In the genomic region with DNA sequence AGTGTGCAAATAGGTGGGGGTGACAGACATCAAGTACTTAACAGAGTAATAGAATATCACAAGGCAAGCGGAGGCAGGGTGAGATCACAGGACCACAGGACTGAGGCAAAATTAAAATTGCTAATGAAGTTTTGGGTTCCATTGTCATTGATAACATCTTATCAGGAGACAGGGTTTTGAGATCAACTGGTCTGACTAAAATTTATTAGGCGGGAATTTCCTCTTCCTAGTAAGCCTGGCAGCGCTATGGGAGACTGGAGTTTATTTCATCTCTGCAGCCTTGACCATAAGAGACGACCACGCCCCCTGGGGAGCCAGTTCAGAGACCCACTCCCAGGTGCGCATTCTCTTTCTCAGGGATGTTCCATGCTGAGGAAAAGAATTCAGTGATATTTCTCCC, we compare ENCODE assay signal across 11 cellular contexts. TPM values are rescaled to one million over a fixed set of nuclear protein-coding genes. Genes with fewer than 3 reads are reported as not detected.
A peak's percentile ranks its signal among the peaks of the same experiment; 100 is the strongest.
DNase-seq lines count a peak whose midpoint lies in the region; ATAC-seq and TF ChIP-seq lines count a peak whose summit lies in the region.
"Not testable (repeated sequence)": the region's sequence is repeated elsewhere in the genome, so short reads cannot be mapped to it uniquely, and the experiment has no call there.
"Had no signal": no experiment of that assay in that cellular context is flagged by ENCODE, and none has a peak within 500 bp of the region (broad histone marks: within the 10 kb centered on the region; RNA-seq: fewer than 3 reads in every experiment).

No MANE protein-coding gene starts in this region.

- H3K4ac ChIP-seq in H9 (ENCODE audit: low read depth, low read length) = not testable (repeated sequence)

- H4K20me1 ChIP-seq in H9 (ENCODE audit: control insufficient read depth, insufficient read depth, insufficient read length) = not testable (repeated sequence)

- not testable (repeated sequence) for H3K23me2 ChIP-seq in H9 (ENCODE audit: insufficient read length, low read depth, low read length, poor library complexity, severe bottlenecking)

- peaks cover 28 to 30% of the 10 kb centered on the region in 2 experiments for H3K4me1 Mint-ChIP-seq in H9
- peaks cover 57 to 67% (median 63%) of the 10 kb centered on the region in 3 donors for H3K4me1 Mint-ChIP-seq in T-cell
- peaks cover 57% of the 10 kb centered on the region for H3K4me1 Mint-ChIP-seq in activated CD8-positive, alpha-beta T cell treated with anti-CD3 and anti-CD28 coated beads for 36 hours (ENCODE audit: low read depth)
- H3K4me1 Mint-ChIP-seq in activated naive CD4-positive, alpha-beta T cell treated with anti-CD3 and anti-CD28 coated beads for 36 hours (ENCODE audit: low read depth) = peaks cover 56% of the 10 kb centered on the region
- peaks cover 45% of the 10 kb centered on the region for H3K4me1 Mint-ChIP-seq in stimulated activated effector memory CD8-positive, alpha-beta T cell treated with anti-CD3 and anti-CD28 coated beads, Interleukin-12 subunit alpha, Interleukin-12 subunit beta, amount 100 ng/mL, for 72 hours

- H3K9ac ChIP-seq in H9 (ENCODE audit: extremely low read depth, insufficient read length, low read length) = not testable (repeated sequence)

- not testable (repeated sequence) for H4K5ac ChIP-seq in H9 (ENCODE audit: insufficient read length, low read depth, low read length)

- not testable (repeated sequence) for H2BK20ac ChIP-seq in H9 (ENCODE audit: low read depth, low read length, poor library complexity, severe bottlenecking)

- not testable (repeated sequence) for H2AK5ac ChIP-seq in H9 (ENCODE audit: insufficient read length, low read length)

- peaks cover 12% of the 10 kb centered on the region for H3K27me3 Mint-ChIP-seq in H9 (ENCODE audit: low read depth)
- not testable (repeated sequence) for H3K27me3 Mint-ChIP-seq in T-cell; activated CD8-positive, alpha-beta T cell treated with anti-CD3 and anti-CD28 coated beads for 36 hours; activated naive CD4-positive, alpha-beta T cell treated with anti-CD3 and anti-CD28 coated beads for 36 hours (ENCODE audit: low read depth)

- TF ChIP-seq CTCF in H9 (conservative IDR thresholded peaks at IDR 0.05); activated CD8-positive, alpha-beta T cell treated with anti-CD3 and anti-CD28 coated beads for 36 hours (IDR thresholded peaks at IDR 0.05): not testable (repeated sequence)

- not testable (repeated sequence) for H3T11ph ChIP-seq in H9 (ENCODE audit: low read length)

- not testable (repeated sequence) for ATAC-seq in T-cell (replicated peaks in 1 of 4); activated CD8-positive, alpha-beta T cell treated with anti-CD3 and anti-CD28 coated beads for 36 hours; stimulated activated effector memory CD8-positive, alpha-beta T cell treated with anti-CD3 and anti-CD28 coated beads, Interleukin-12 subunit alpha, Interleukin-12 subunit beta, amount 100 ng/mL, for 72 hours

- H3K27me3 ChIP-seq in H9 (ENCODE audit: insufficient read depth, low read length); effector memory CD4-positive, alpha-beta T cell (replicated peaks; ENCODE audit: control insufficient read depth, insufficient read depth, low read length, poor library complexity, severe bottlenecking): not testable (repeated sequence)

- H3K79me2 ChIP-seq in H9 (ENCODE audit: insufficient read depth, low read length) = not testable (repeated sequence)

- peak; percentile 43 for DNase-seq in H9
- DNase-seq in T-cell; activated CD8-positive, alpha-beta T cell treated with anti-CD3 and anti-CD28 coated beads for 36 hours; activated naive CD4-positive, alpha-beta T cell treated with anti-CD3 and anti-CD28 coated beads for 36 hours; effector memory CD4-positive, alpha-beta T cell; stimulated activated effector memory CD8-positive, alpha-beta T cell treated with anti-CD3 and anti-CD28 coated beads, Interleukin-12 subunit alpha, Interleukin-12 subunit beta, amount 100 ng/mL, for 72 hours (ENCODE audit: low spot score in 2 of 2): not testable (repeated sequence)

- not testable (repeated sequence) for H3K9me3 ChIP-seq in H9 (ENCODE audit: control insufficient read depth, low read depth, low read length); effector memory CD4-positive, alpha-beta T cell (ENCODE audit: control insufficient read depth, low read length); iPS-18c (ENCODE audit: control insufficient read depth, insufficient read depth, low read length)

- H2BK5ac ChIP-seq in H9 (ENCODE audit: insufficient read length, low read length) = not testable (repeated sequence)

- H3K36me3 Mint-ChIP-seq in H9 (ENCODE audit: insufficient read depth in 1 of 3, low read depth in 3 of 3) = not testable (repeated sequence)
- H3K36me3 Mint-ChIP-seq in T-cell = peaks cover 78% of the 10 kb centered on the region
- H3K36me3 Mint-ChIP-seq in activated CD8-positive, alpha-beta T cell treated with anti-CD3 and anti-CD28 coated beads for 36 hours (ENCODE audit: low read depth) = peaks cover 55% of the 10 kb centered on the region
- H3K36me3 Mint-ChIP-seq in activated naive CD4-positive, alpha-beta T cell treated with anti-CD3 and anti-CD28 coated beads for 36 hours (ENCODE audit: low read depth) = peaks cover 29% of the 10 kb centered on the region
- H3K36me3 Mint-ChIP-seq in stimulated activated effector memory CD8-positive, alpha-beta T cell treated with anti-CD3 and anti-CD28 coated beads, Interleukin-12 subunit alpha, Interleukin-12 subunit beta, amount 100 ng/mL, for 72 hours = peaks cover 38% of the 10 kb centered on the region

- CTCF ChIA-PET in T-cell (lab: Charles Lee); activated CD8-positive, alpha-beta T cell treated with anti-CD3 and anti-CD28 coated beads for 36 hours (lab: Charles Lee); activated naive CD4-positive, alpha-beta T cell treated with anti-CD3 and anti-CD28 coated beads for 36 hours (lab: Charles Lee): not testable (repeated sequence)

- POLR2A ChIA-PET in T-cell (lab: Charles Lee) = interaction anchor here in 1 of 2 donors (0.7 kb wide), 1 partner anchor 198 kb away, joined by 5 read pairs; no protein-coding TSS in a partner anchor
- POLR2A ChIA-PET in activated CD8-positive, alpha-beta T cell treated with anti-CD3 and anti-CD28 coated beads for 36 hours (lab: Charles Lee) = not testable (repeated sequence)

- not testable (repeated sequence) for H4K91ac ChIP-seq in H9 (ENCODE audit: insufficient read length, low read depth, low read length)

- H3K4me1 ChIP-seq in H9 (ENCODE audit: insufficient read depth, low read length); effector memory CD4-positive, alpha-beta T cell (ENCODE audit: control insufficient read depth, insufficient read depth, low read length, poor library complexity, severe bottlenecking): not testable (repeated sequence)

- H2BK15ac ChIP-seq in H9 (ENCODE audit: low read depth, low read length) = not testable (repeated sequence)

- not testable (repeated sequence) for H3K18ac ChIP-seq in H9 (ENCODE audit: insufficient read length, low read depth, low read length)

- not testable (repeated sequence) for H2AFZ ChIP-seq in H9 (ENCODE audit: low read length)

- peak overlapping the region in 1 of 3 experiments; percentile 29; a peak in 2 of 7 replicates for H3K27ac Mint-ChIP-seq in H9
- peak overlapping the region; percentile 84 to 90 for H3K27ac Mint-ChIP-seq in T-cell
- peak overlapping the region; percentile 84 for H3K27ac Mint-ChIP-seq in activated CD8-positive, alpha-beta T cell treated with anti-CD3 and anti-CD28 coated beads for 36 hours
- peak overlapping the region; percentile 83 for H3K27ac Mint-ChIP-seq in activated naive CD4-positive, alpha-beta T cell treated with anti-CD3 and anti-CD28 coated beads for 36 hours
- peak overlapping the region; percentile 56 for H3K27ac Mint-ChIP-seq in stimulated activated effector memory CD8-positive, alpha-beta T cell treated with anti-CD3 and anti-CD28 coated beads, Interleukin-12 subunit alpha, Interleukin-12 subunit beta, amount 100 ng/mL, for 72 hours

- H3K79me1 ChIP-seq in H9 (ENCODE audit: insufficient read depth, low read depth, low read length, poor library complexity, severe bottlenecking) = not testable (repeated sequence)

- not testable (repeated sequence) for H4K8ac ChIP-seq in H9 (replicated peaks; ENCODE audit: insufficient read length, low read depth, low read length)

- intact Hi-C loops in activated CD8-positive, alpha-beta T cell treated with anti-CD3 and anti-CD28 coated beads for 36 hours (cut with micrococcal nuclease); activated naive CD4-positive, alpha-beta T cell treated with anti-CD3 and anti-CD28 coated beads for 36 hours (cut with micrococcal nuclease): not testable (repeated sequence)

- peaks cover 26% of the 10 kb centered on the region for H3K36me3 ChIP-seq in effector memory CD4-positive, alpha-beta T cell (ENCODE audit: control insufficient read depth, insufficient read depth, low read length)

- H3K4me3 Mint-ChIP-seq in H9 (peak overlapping the region; percentile 25 to 52; a peak in 4 of 5 replicates), T-cell (peak overlapping the region; percentile 87 to 99 (median 95))
- peak overlapping the region; percentile 98 for H3K4me3 Mint-ChIP-seq in activated CD8-positive, alpha-beta T cell treated with anti-CD3 and anti-CD28 coated beads for 36 hours
- H3K4me3 Mint-ChIP-seq in activated naive CD4-positive, alpha-beta T cell treated with anti-CD3 and anti-CD28 coated beads for 36 hours = not testable (repeated sequence)
- peak overlapping the region; percentile 87 for H3K4me3 Mint-ChIP-seq in stimulated activated effector memory CD8-positive, alpha-beta T cell treated with anti-CD3 and anti-CD28 coated beads, Interleukin-12 subunit alpha, Interleukin-12 subunit beta, amount 100 ng/mL, for 72 hours

- H3K27ac ChIP-seq in H9 (ENCODE audit: insufficient read length, low read depth, low read length) = not testable (repeated sequence)
- H3K27ac ChIP-seq in effector memory CD4-positive, alpha-beta T cell (ENCODE audit: insufficient read depth, low read length, poor library complexity, severe bottlenecking) = peak overlapping the region; percentile 6

- not testable (repeated sequence) for H3K4me3 ChIP-seq in effector memory CD4-positive, alpha-beta T cell (ENCODE audit: insufficient read depth, low read depth, low read length, poor library complexity, severe bottlenecking)
- H3K4me3 ChIP-seq in iPS-18c (ENCODE audit: insufficient read depth, low read depth, low read length) = 0 out of 2 replicates have a peak overlapping the region, but pooled peaks have one; percentile 6

- H2BK12ac ChIP-seq in H9 (ENCODE audit: insufficient read length, low read depth, low read length) = not testable (repeated sequence)

- no CpG with 5 or more reads among the region's 6 CpGs for WGBS in H9 (ENCODE audit: extremely low coverage, insufficient read length, low lambda C conversion rate)

- not testable (repeated sequence) for H2BK120ac ChIP-seq in H9 (ENCODE audit: low read depth, low read length, poor library complexity, severe bottlenecking)

- H3K56ac ChIP-seq in H9 (ENCODE audit: insufficient read length, low read depth, low read length) = not testable (repeated sequence)

- not testable (repeated sequence) for H3K4me2 ChIP-seq in H9 (ENCODE audit: insufficient read depth, insufficient read length, low read length)

- H3K14ac ChIP-seq in H9 (ENCODE audit: insufficient read depth, low read length) = not testable (repeated sequence)

- not testable (repeated sequence) for H3K23ac ChIP-seq in H9 (ENCODE audit: insufficient read length, low read depth, low read length)

- not testable (repeated sequence) for H3K9me3 Mint-ChIP-seq in H9; stimulated activated effector memory CD8-positive, alpha-beta T cell treated with anti-CD3 and anti-CD28 coated beads, Interleukin-12 subunit alpha, Interleukin-12 subunit beta, amount 100 ng/mL, for 72 hours
- H3K9me3 Mint-ChIP-seq in T-cell = peaks cover 19 to 35% (median 32%) of the 10 kb centered on the region in 3 donors
- H3K9me3 Mint-ChIP-seq in activated CD8-positive, alpha-beta T cell treated with anti-CD3 and anti-CD28 coated beads for 36 hours = peaks cover 22% of the 10 kb centered on the region
- peaks cover 11% of the 10 kb centered on the region for H3K9me3 Mint-ChIP-seq in activated naive CD4-positive, alpha-beta T cell treated with anti-CD3 and anti-CD28 coated beads for 36 hours

RNA-seq across cellular contexts. Expression of a gene that starts 8.3 kb away (rescaled TPM):
- total RNA-seq in H9 (2021) = not detected in 2 replicates
- 100 to 1,000 TPM in 3 of 5 donors, 10 to 100 TPM in 2; 76.8 to 430 (median 392) TPM for total RNA-seq in T-cell
- total RNA-seq in activated CD8-positive, alpha-beta T cell treated with anti-CD3 and anti-CD28 coated beads for 36 hours = 10 to 100 TPM; 29.0 to 29.5 TPM
- 10 to 100 TPM; 41.6 TPM for total RNA-seq in activated naive CD4-positive, alpha-beta T cell treated with anti-CD3 and anti-CD28 coated beads for 36 hours
- total RNA-seq: G401, H4, HepG2, OCI-LY7 had no signal

RNA-seq across cellular contexts. Expression of a gene that starts 44.3 kb away (rescaled TPM):
- total RNA-seq in H9 (2021) = not detected in 2 replicates
- 100 to 1,000 TPM; 121 to 341 (median 306) TPM for total RNA-seq in T-cell
- total RNA-seq in activated CD8-positive, alpha-beta T cell treated with anti-CD3 and anti-CD28 coated beads for 36 hours = 10 to 100 TPM; 88.3 to 97.8 TPM
- 100 to 1,000 TPM; 180 to 193 TPM for total RNA-seq in activated naive CD4-positive, alpha-beta T cell treated with anti-CD3 and anti-CD28 coated beads for 36 hours
- total RNA-seq: G401, HepG2, OCI-LY7 had no signal

Comparison
In these comparisons a context has a peak if more than half of its experiments do, and no peak if none do; other contexts are left out.
1. RNA of a gene that starts 8.3 kb away (total RNA-seq): 76.8 to 430 TPM in T-cell, 41.6 TPM in activated naive CD4-positive, alpha-beta T cell treated with anti-CD3 and anti-CD28 coated beads for 36 hours and 29.0 to 29.5 TPM in activated CD8-positive, alpha-beta T cell treated with anti-CD3 and anti-CD28 coated beads for 36 hours; not detected in H9; every median in the first group is over 10 times any median in the second.
2. RNA of a gene that starts 44.3 kb away (total RNA-seq): 121 to 341 TPM in T-cell, 180 to 193 TPM in activated naive CD4-positive, alpha-beta T cell treated with anti-CD3 and anti-CD28 coated beads for 36 hours and 88.3 to 97.8 TPM in activated CD8-positive, alpha-beta T cell treated with anti-CD3 and anti-CD28 coated beads for 36 hours; not detected in H9; every median in the first group is over 10 times any median in the second.